In genomic region chr14:32379447-32379846, GRCh38 we compare ENCODE assay signal across 22 cellular contexts.
"Had no signal": no experiment of that assay in that cellular context is flagged by ENCODE, and none has a peak within 500 bp of the region (broad histone marks: within the 10 kb centered on the region; RNA-seq: fewer than 3 reads in every experiment).

No MANE protein-coding gene starts in this region.

- H3K27ac ChIP-seq: breast epithelium, foreskin keratinocyte, heart left ventricle, testis, transverse colon, VCaP had no signal

- H3K4me3 Mint-ChIP-seq: activated T-cell treated with anti-CD3 and anti-CD28 coated beads, Interleukin-2, amount 50 U/mL, for 72 hours; natural killer cell had no signal

- DNase-seq: activated CD4-positive, alpha-beta T cell treated with anti-CD3 and anti-CD28 coated beads for 4 hours; activated CD4-positive, alpha-beta T cell treated with anti-CD3 and anti-CD28 coated beads, Interleukin-2, amount 50 U/mL, for 4 hours; activated naive CD4-positive, alpha-beta T cell; activated T-cell treated with anti-CD3 and anti-CD28 coated beads for 4 hours; activated T-cell treated with anti-CD3 and anti-CD28 coated beads, Interleukin-2, amount 50 U/mL, for 72 hours; central memory CD4-positive, alpha-beta T cell; foreskin keratinocyte; heart left ventricle; hypothalamus; left cardiac atrium; natural killer cell; posterior cingulate gyrus; right cardiac atrium; stimulated activated CD4-positive, alpha-beta T cell treated with anti-CD3 and anti-CD28 coated beads, Interleukin-2, amount 100 ng/mL, for 48 hours; stimulated activated naive CD4-positive, alpha-beta T cell treated with Interleukin-2 at 50 U/mL for 16 hours; testis; transverse colon had no signal

- H3K4me1 Mint-ChIP-seq: natural killer cell had no signal

- H3K36me3 Mint-ChIP-seq: activated naive CD4-positive, alpha-beta T cell treated with anti-CD3 and anti-CD28 coated beads, Interleukin-2, amount 50 U/mL, for 72 hours; natural killer cell had no signal

- H3K36me3 ChIP-seq: breast epithelium, heart left ventricle, transverse colon had no signal

- H3K27me3 ChIP-seq: breast epithelium, foreskin keratinocyte, heart left ventricle, testis, transverse colon had no signal

- FAIRE-seq: TTC549 had no signal

- H3K9me3 Mint-ChIP-seq: activated naive CD4-positive, alpha-beta T cell treated with anti-CD3 and anti-CD28 coated beads, Interleukin-2, amount 50 U/mL, for 72 hours; activated T-cell treated with anti-CD3 and anti-CD28 coated beads, Interleukin-2, amount 50 U/mL, for 72 hours had no signal

- H3K4me3 ChIP-seq: breast epithelium, heart left ventricle, testis, transverse colon had no signal

- H3K9me3 ChIP-seq: breast epithelium, heart left ventricle, testis, transverse colon had no signal

- H3K27ac Mint-ChIP-seq: activated naive CD4-positive, alpha-beta T cell treated with anti-CD3 and anti-CD28 coated beads, Interleukin-2, amount 50 U/mL, for 72 hours; activated T-cell treated with anti-CD3 and anti-CD28 coated beads, Interleukin-2, amount 50 U/mL, for 72 hours; natural killer cell had no signal

- ATAC-seq: activated naive CD4-positive, alpha-beta T cell treated with anti-CD3 and anti-CD28 coated beads, Interleukin-2, amount 50 U/mL, for 72 hours; activated T-cell treated with anti-CD3 and anti-CD28 coated beads, Interleukin-2, amount 50 U/mL, for 72 hours; esophagus mucosa; foreskin keratinocyte; heart left ventricle; left cardiac atrium; natural killer cell; right cardiac atrium had no signal

- H3K4me1 ChIP-seq: breast epithelium, heart left ventricle, testis, transverse colon had no signal
